ENCODE assay signal across 8 cellular contexts in genomic region chr12:12720052-12720451, GRCh38. TPM values are rescaled to one million over a fixed set of nuclear protein-coding genes. Genes with fewer than 3 reads are reported as not detected.
DNase-seq lines count a peak whose midpoint lies in the region; ATAC-seq, FAIRE-seq and TF ChIP-seq lines count a peak whose summit lies in the region.

No MANE protein-coding gene starts in this region.

- intact Hi-C loops in esophagus squamous epithelium (cut with DNase I): no loop called here

- no peak for TF ChIP-seq POLR2A in esophagus squamous epithelium (IDR thresholded peaks at IDR 0.05)

- 11 to 20% methylated on average over 4 of the region's 4 CpGs for WGBS in esophagus squamous epithelium, 2 donors
- WGBS in small intestine, 3 donors: 2 to 28% (median 14%) methylated on average over 4 of the region's 4 CpGs

- no peak for ATAC-seq in HG03378 (IDR thresholded peaks at IDR 0.05; ENCODE audit: unreplicated experiment)

- peaks cover 23 to 64% (median 35%) of the 10 kb centered on the region in 3 donors for H3K4me1 ChIP-seq in esophagus squamous epithelium
- H3K4me1 ChIP-seq in small intestine (ENCODE audit: control insufficient read depth in 2 of 2, insufficient read depth in 1 of 2, low read depth in 1 of 2, low read length in 1 of 2): peaks cover 0 to 1% of the 10 kb centered on the region in 2 donors

- H3K36me3 ChIP-seq in esophagus squamous epithelium: peaks cover 0 to 26% (median 0%) of the 10 kb centered on the region in 3 donors
- peaks cover 0 to 4% of the 10 kb centered on the region in 2 donors for H3K36me3 ChIP-seq in small intestine (ENCODE audit: control insufficient read depth in 2 of 2, insufficient read depth in 2 of 2, low read length in 2 of 2)

- H3K4me3 ChIP-seq in esophagus squamous epithelium: peak overlapping the region; percentile 77 to 92 (median 86)
- peak overlapping the region in 1 of 2 donors; percentile 42 for H3K4me3 ChIP-seq in small intestine (ENCODE audit: low read depth in 1 of 2, low read length in 2 of 2)

- no peak for FAIRE-seq in small intestine (lab: Jason Lieb, UNC)

- H3K27ac ChIP-seq in esophagus squamous epithelium (peak overlapping the region; percentile 97 to 100 (median 98)), small intestine (ENCODE audit: low read depth in 1 of 2, low read length in 1 of 2) (peak overlapping the region in 1 of 2 donors; percentile 82)

- H3K27me3 ChIP-seq in esophagus squamous epithelium (no peaks in the 10 kb centered on the region), small intestine (ENCODE audit: control insufficient read depth in 2 of 2, insufficient read depth in 2 of 2, low read length in 2 of 2) (no peaks in the 10 kb centered on the region)

- H3K9me3 ChIP-seq in esophagus squamous epithelium (no peaks in the 10 kb centered on the region), small intestine (ENCODE audit: control insufficient read depth, low read depth) (no peaks in the 10 kb centered on the region)

- DNase-seq in NCI-H1105 treated with DMSO at 0.1 percent for 48 hours (lab: John Stamatoyannopoulos, UW): peak; percentile 29
- no peak for DNase-seq in NCI-H1105 (lab: John Stamatoyannopoulos, UW)
- DNase-seq in RPMI8226: peak; percentile 32
- DNase-seq in esophagus squamous epithelium (lab: John Stamatoyannopoulos, UW): no peak
- DNase-seq in small intestine: peak; percentile 27
- DNase-seq in dedifferentiated amniotic fluid mesenchymal stem cell (ENCODE audit: extremely low spot score): no peak
- no peak for DNase-seq in NCI-H1417 treated with DMSO at 0.1 percent for 48 hours (lab: John Stamatoyannopoulos, UW)

- TF ChIP-seq CTCF in esophagus squamous epithelium (IDR thresholded peaks at IDR 0.05): no peak

RNA-seq across cellular contexts. Expression of gene CDKN1B, which starts 2.9 kb away (rescaled TPM):
- total RNA-seq in esophagus squamous epithelium: 10 to 100 TPM; 17.3 to 48.1 (median 30.5) TPM
- 10 to 100 TPM; 33.8 to 62.8 (median 37.6) TPM for polyA plus RNA-seq in small intestine

RNA-seq across cellular contexts. Expression of gene GPR19, which starts 24.1 kb away (rescaled TPM):
- under 1 TPM in 1 of 4 donors, not detected in 3; 0.40 TPM for total RNA-seq in esophagus squamous epithelium
- polyA plus RNA-seq in small intestine: under 1 TPM in 1 of 3 donors, not detected in 2; 0.95 TPM

Comparison
In these comparisons a context has a peak if more than half of its experiments do, and no peak if none do; other contexts are left out.
1. DNase-seq: peak in NCI-H1105 treated with DMSO at 0.1 percent for 48 hours (single experiment), RPMI8226 (single experiment) and small intestine (single experiment); none in NCI-H1105 (single experiment), esophagus squamous epithelium (single experiment), dedifferentiated amniotic fluid mesenchymal stem cell (single experiment) and NCI-H1417 treated with DMSO at 0.1 percent for 48 hours (single experiment).